ENCODE assay signal across 8 cellular contexts in genomic region chr6:2244261-2245102, GRCh38. TPM values are rescaled to one million over a fixed set of nuclear protein-coding genes. Genes with fewer than 3 reads are reported as not detected.
DNase-seq lines count a peak whose midpoint lies in the region; ATAC-seq and TF ChIP-seq lines count a peak whose summit lies in the region.

No MANE protein-coding gene starts in this region.

- H3K4me3 ChIP-seq in H7 (ENCODE audit: insufficient read depth, low read depth, low read length) (peak overlapping the region; percentile 88), fibroblast of mammary gland (ENCODE audit: control insufficient read depth, low read depth, low read length) (peak overlapping the region; percentile 79)

- H3K36me3 Mint-ChIP-seq in progenitor cell of endocrine pancreas (ENCODE audit: insufficient read depth), result no peaks in the 10 kb centered on the region

- no peaks in the 10 kb centered on the region for H3K9me3 Mint-ChIP-seq in progenitor cell of endocrine pancreas (ENCODE audit: low read depth)

- no peaks in the 10 kb centered on the region; the same call in 1 of the 2 replicates for H3K27me3 ChIP-seq in H7 (ENCODE audit: control insufficient read depth, insufficient read depth, low read length)

- peak overlapping the region; percentile 97 for H3K27ac Mint-ChIP-seq in progenitor cell of endocrine pancreas

- H3K27ac ChIP-seq in C4-2B, result peak overlapping the region; percentile 82

- no peaks in the 10 kb centered on the region for H3K36me3 ChIP-seq in H7 (replicated peaks; ENCODE audit: control insufficient read depth, insufficient read depth, low read length)

- H3K27me3 Mint-ChIP-seq in progenitor cell of endocrine pancreas, result peaks cover 9% of the 10 kb centered on the region

- DNase-seq in H7, result peak; percentile 65
- DNase-seq in SK-MEL-5 (ENCODE audit: low read depth, low spot score), result peak; percentile 31
- no peak for DNase-seq in fibroblast of mammary gland (ENCODE audit: low read depth)
- peak; percentile 32 for DNase-seq in progenitor cell of endocrine pancreas (ENCODE audit: low spot score, unreplicated experiment)
- DNase-seq in stimulated activated CD4-positive, alpha-beta T cell treated with anti-CD3 and anti-CD28 coated beads, Interleukin-12 subunit alpha, Interleukin-12 subunit beta, amount 100 ng/mL, for 4 hours, result no peak
- no peak for DNase-seq in NCI-H226

- in situ Hi-C loops in SK-MEL-5 (cut with HindIII; ENCODE audit: low pct_unique_long_range_greater_than_20kb, low sequenced_read_pairs), result no loop called here

- no peak for TF ChIP-seq CTCF in C4-2B (conservative IDR thresholded peaks at IDR 0.05)
- TF ChIP-seq CTCF in fibroblast of mammary gland (conservative IDR thresholded peaks at IDR 0.05; ENCODE audit: control insufficient read depth, insufficient read depth, low read depth, low read length), result no peak
- TF ChIP-seq CTCF in progenitor cell of endocrine pancreas (IDR thresholded peaks at IDR 0.05; ENCODE audit: unreplicated experiment), result no peak

- no peak for ATAC-seq in GM21423 (IDR thresholded peaks at IDR 0.05; ENCODE audit: unreplicated experiment)

- peak overlapping the region; percentile 95 for H3K4me3 Mint-ChIP-seq in progenitor cell of endocrine pancreas (ENCODE audit: low read depth)

- peaks cover 14% of the 10 kb centered on the region for H3K4me1 Mint-ChIP-seq in progenitor cell of endocrine pancreas (ENCODE audit: low read depth)

RNA-seq across cellular contexts. Expression of gene GMDS, which starts 0.9 kb away (rescaled TPM):
- total RNA-seq in H7 (2014; rRNA removed; shearing (Covaris generic)), result 9.0 and 10.5 TPM in 2 replicates
- 15.0 and 23.6 TPM in 2 replicates for total RNA-seq in SK-MEL-5 (2014; rRNA removed; shearing (Covaris generic))
- 41.2 and 44.6 TPM in 2 replicates for polyA plus RNA-seq in SK-MEL-5 (2015; cell fraction: cytosol; rRNA removed)
- 9.9 and 13.1 TPM in 2 replicates for polyA plus RNA-seq in SK-MEL-5 (2015; cell fraction: nucleus; rRNA removed)
- 17.2 and 19.0 TPM in 2 replicates for total RNA-seq in progenitor cell of endocrine pancreas

Comparison
In these comparisons a context has a peak if more than half of its experiments do, and no peak if none do; other contexts are left out.
1. DNase-seq: peak in H7 (single experiment), SK-MEL-5 (single experiment) and progenitor cell of endocrine pancreas (single experiment); none in fibroblast of mammary gland (single experiment), stimulated activated CD4-positive, alpha-beta T cell treated with anti-CD3 and anti-CD28 coated beads, Interleukin-12 subunit alpha, Interleukin-12 subunit beta, amount 100 ng/mL, for 4 hours (single experiment) and NCI-H226 (single experiment).